ENCODE assay signal across 9 cellular contexts in the genomic region with DNA sequence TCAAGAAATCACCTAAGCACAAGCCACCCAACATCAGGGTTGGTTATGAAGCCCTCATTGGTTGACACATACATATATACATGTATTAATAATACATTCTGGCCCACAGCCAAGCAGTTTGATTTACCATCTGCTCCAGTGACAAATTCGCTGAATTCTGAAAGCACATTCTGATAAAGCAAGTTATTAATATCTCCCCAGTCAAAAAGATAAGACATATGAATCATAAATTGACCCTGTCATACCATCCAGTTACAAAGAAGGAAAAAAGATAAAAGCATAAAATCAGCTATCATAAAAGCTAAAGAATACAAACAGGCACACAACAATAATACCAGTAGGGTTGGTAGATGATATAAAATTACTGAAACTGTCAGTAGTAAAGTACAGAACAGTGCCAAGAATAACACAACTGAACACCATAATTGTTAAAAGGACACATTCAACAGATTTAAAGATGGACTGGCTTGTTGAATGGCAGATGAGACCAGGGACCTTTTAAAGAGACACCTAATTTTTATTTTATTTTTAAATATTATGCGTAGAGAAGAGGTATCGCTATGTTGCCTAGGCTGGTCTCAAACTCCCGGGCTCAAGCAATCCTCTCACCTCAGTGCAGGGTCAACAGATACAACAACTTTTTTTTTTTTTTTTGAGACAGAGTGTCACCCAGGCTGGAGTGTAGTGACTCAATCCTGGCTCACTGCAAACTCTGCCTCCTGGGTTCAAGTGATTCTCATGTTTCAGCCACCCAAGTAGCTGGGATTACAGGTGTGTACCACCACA. TPM values are rescaled to one million over a fixed set of nuclear protein-coding genes. Genes with fewer than 3 reads are reported as not detected.
DNase-seq lines count a peak whose midpoint lies in the region; ATAC-seq and TF ChIP-seq lines count a peak whose summit lies in the region.
"Had no signal": no experiment of that assay in that cellular context is flagged by ENCODE, and none has a peak within 500 bp of the region (broad histone marks: within the 10 kb centered on the region; RNA-seq: fewer than 3 reads in every experiment).

No MANE protein-coding gene starts in this region.

- intact Hi-C loops in spleen (cut with DNase I; ENCODE audit: low total_unique reads) = no loop called here

- H3K4me1 ChIP-seq in spleen = peaks cover 0 to 53% (median 29%) of the 10 kb centered on the region in 6 donors

- no peak for TF ChIP-seq CTCF in spleen (IDR thresholded peaks at IDR 0.05 in 8 of 11, conservative IDR thresholded peaks at IDR 0.05 in 3 of 11)

- H3K9me3 Mint-ChIP-seq in stimulated activated effector memory CD8-positive, alpha-beta T cell treated with anti-CD3 and anti-CD28 coated beads, Interleukin-12 subunit alpha, Interleukin-12 subunit beta, amount 100 ng/mL, for 72 hours = peaks cover under 1% of the 10 kb centered on the region

- no peak overlapping the region for H3K4me3 ChIP-seq in spleen

- 71 to 81% (median 74%) methylated on average over 4 of the region's 4 CpGs for WGBS in spleen, 5 donors

- H3K27ac ChIP-seq in spleen = no peak overlapping the region

- peak overlapping the region; percentile 68 for H3K27ac Mint-ChIP-seq in stimulated activated effector memory CD8-positive, alpha-beta T cell treated with anti-CD3 and anti-CD28 coated beads, Interleukin-12 subunit alpha, Interleukin-12 subunit beta, amount 100 ng/mL, for 72 hours

- H3K9me3 ChIP-seq in spleen = peaks cover 0 to 28% (median 20%) of the 10 kb centered on the region in 8 donors

- DNase-seq in activated naive CD4-positive, alpha-beta T cell treated with Interleukin-2 at 50 U/mL for 16 hours = peak; percentile 32
- no peak for DNase-seq in activated naive CD4-positive, alpha-beta T cell (lab: John Stamatoyannopoulos, UW)
- peak; percentile 55 for DNase-seq in NCI-H524 treated with DMSO at 0.1 percent for 48 hours (lab: John Stamatoyannopoulos, UW)
- peak; percentile 80 for DNase-seq in dermis blood vessel endothelial cell
- peak; percentile 25 to 70 for DNase-seq in stimulated activated effector memory CD8-positive, alpha-beta T cell treated with anti-CD3 and anti-CD28 coated beads, Interleukin-12 subunit alpha, Interleukin-12 subunit beta, amount 100 ng/mL, for 72 hours (ENCODE audit: low spot score in 2 of 2)
- no peak for DNase-seq in NCI-H2227 (lab: John Stamatoyannopoulos, UW; ENCODE audit: unreplicated experiment)
- DNase-seq in spleen = no peak

- peaks cover 0 to 72% (median 26%) of the 10 kb centered on the region in 6 donors for H3K36me3 ChIP-seq in spleen

- ATAC-seq in stimulated activated effector memory CD8-positive, alpha-beta T cell treated with anti-CD3 and anti-CD28 coated beads, Interleukin-12 subunit alpha, Interleukin-12 subunit beta, amount 100 ng/mL, for 72 hours = peak; percentile 98
- ATAC-seq in GM21737 (IDR thresholded peaks at IDR 0.05; ENCODE audit: unreplicated experiment) = no peak

- peak overlapping the region; percentile 25 for H3K4me3 Mint-ChIP-seq in stimulated activated effector memory CD8-positive, alpha-beta T cell treated with anti-CD3 and anti-CD28 coated beads, Interleukin-12 subunit alpha, Interleukin-12 subunit beta, amount 100 ng/mL, for 72 hours
- H3K4me3 Mint-ChIP-seq: activated T-helper 1 cell treated with anti-CD3 and anti-CD28 coated beads, Interleukin-12 subunit alpha, Interleukin-12 subunit beta, Interleukin-2, Interleukin-4 antibody, amounts not matched to agents 30 ng/mL and 10 ng/mL and 1 ng/mL, durations not matched to agents 14 hours and 24 hours and 36 hours had no signal

- H3K27me3 ChIP-seq in spleen (replicated peaks in 1 of 7) = no peaks in the 10 kb centered on the region

- TF ChIP-seq POLR2A in spleen (IDR thresholded peaks at IDR 0.05) = no peak

- peaks cover 36% of the 10 kb centered on the region for H3K4me1 Mint-ChIP-seq in stimulated activated effector memory CD8-positive, alpha-beta T cell treated with anti-CD3 and anti-CD28 coated beads, Interleukin-12 subunit alpha, Interleukin-12 subunit beta, amount 100 ng/mL, for 72 hours

- peaks cover 73% of the 10 kb centered on the region for H3K36me3 Mint-ChIP-seq in stimulated activated effector memory CD8-positive, alpha-beta T cell treated with anti-CD3 and anti-CD28 coated beads, Interleukin-12 subunit alpha, Interleukin-12 subunit beta, amount 100 ng/mL, for 72 hours

RNA-seq across cellular contexts. Expression of a gene that starts 7.7 kb away (rescaled TPM):
- total RNA-seq in dermis blood vessel endothelial cell (52.4 and 69.4 TPM in 2 replicates), spleen (10 to 100 TPM; 25.1 to 55.3 (median 38.5) TPM)
- 10 to 100 TPM; 12.8 to 17.2 (median 14.4) TPM for polyA plus RNA-seq in spleen

Comparison
In these comparisons a context has a peak if more than half of its experiments do, and no peak if none do; other contexts are left out.
1. DNase-seq: peak in activated naive CD4-positive, alpha-beta T cell treated with Interleukin-2 at 50 U/mL for 16 hours (single experiment), NCI-H524 treated with DMSO at 0.1 percent for 48 hours (single experiment), dermis blood vessel endothelial cell (single experiment) and stimulated activated effector memory CD8-positive, alpha-beta T cell treated with anti-CD3 and anti-CD28 coated beads, Interleukin-12 subunit alpha, Interleukin-12 subunit beta, amount 100 ng/mL, for 72 hours (2 of 2); none in activated naive CD4-positive, alpha-beta T cell (0 of 4), NCI-H2227 (single experiment) and spleen (single experiment).